In genomic region chr16:30092373-30093010, GRCh38 we compare ENCODE assay signal across 8 cellular contexts. TPM values are rescaled to one million over a fixed set of nuclear protein-coding genes. Genes with fewer than 3 reads are reported as not detected.
DNase-seq lines count a peak whose midpoint lies in the region; ATAC-seq and TF ChIP-seq lines count a peak whose summit lies in the region.

No MANE protein-coding gene starts in this region.

- intact Hi-C loops in left lung (cut with DNase I), result no loop called here

- TF ChIP-seq POLR2A in GM15510 (IDR thresholded peaks at IDR 0.05; ENCODE audit: borderline replicate concordance, extremely low read depth, insufficient read length), result peak; percentile 40

- H3K36me3 ChIP-seq in left lung, result peaks cover 0 to 14% of the 10 kb centered on the region in 2 donors

- peaks cover 28 to 76% of the 10 kb centered on the region in 2 donors for H3K4me1 ChIP-seq in left lung

- no peaks in the 10 kb centered on the region for H3K27me3 ChIP-seq in left lung

- H3K27ac ChIP-seq in 22Rv1 (peak overlapping the region; percentile 75), coronary artery (peak overlapping the region; percentile 36 to 91), left lung (peak overlapping the region; percentile 89 to 95)

- H3K4me3 ChIP-seq in coronary artery (peak overlapping the region; percentile 72), left lung (peak overlapping the region; percentile 49 to 52)

- peaks cover 4 to 12% of the 10 kb centered on the region in 2 donors for H3K9me3 ChIP-seq in left lung

- DNase-seq in NCI-H2171 treated with DMSO at 0.1 percent for 48 hours (lab: John Stamatoyannopoulos, UW) (peak; percentile 59), coronary artery (ENCODE audit: low spot score) (no peak), left lung (peak; percentile 92 to 95)
- DNase-seq in activated CD4-positive, CD25-positive, alpha-beta regulatory T cell (lab: John Stamatoyannopoulos, UW), result peak; percentile 30 to 50 (median 41)
- DNase-seq in stimulated activated CD4-positive, alpha-beta T cell treated with anti-CD3 and anti-CD28 coated beads, Interleukin-2, amount 100 ng/mL, for 24 hours, result peak; percentile 67 to 80

- ATAC-seq in HG02970 (IDR thresholded peaks at IDR 0.05; ENCODE audit: low FRiP score, unreplicated experiment), result peak; percentile 33
- peak; percentile 71 for ATAC-seq in left lung

- TF ChIP-seq CTCF in 22Rv1 (IDR thresholded peaks at IDR 0.05), result peak; percentile 84
- TF ChIP-seq CTCF in coronary artery (IDR thresholded peaks at IDR 0.05), result peak; percentile 4
- TF ChIP-seq CTCF in left lung (IDR thresholded peaks at IDR 0.05), result peak; percentile 43 to 81

RNA-seq across cellular contexts. Expression of gene TBX6, which starts 0.8 kb away (rescaled TPM):
- 1 to 10 TPM; 1.6 TPM for total RNA-seq in left lung

RNA-seq across cellular contexts. Expression of gene YPEL3, which starts 3.5 kb away (rescaled TPM):
- 10 to 100 TPM; 57.5 to 79.5 TPM for total RNA-seq in left lung

RNA-seq across cellular contexts. Expression of gene PPP4C, which starts 16.7 kb away (rescaled TPM):
- total RNA-seq in left lung, result 10 to 100 TPM; 82.5 to 89.8 TPM

RNA-seq across cellular contexts. Expression of gene GDPD3, which starts 20.8 kb away (rescaled TPM):
- 1 to 10 TPM; 5.6 to 9.0 TPM for total RNA-seq in left lung

RNA-seq across cellular contexts. Expression of gene ALDOA, which starts 26.9 kb away (rescaled TPM):
- total RNA-seq in left lung, result 1,000 to 10,000 TPM in 1 of 2 donors, 100 to 1,000 TPM in 1; 710 to 1,105 TPM

Comparison
In these comparisons a context has a peak if more than half of its experiments do, and no peak if none do; other contexts are left out.
1. CTCF ChIP-seq: peak in every context shown above with its lines; median percentile 84 in 22Rv1; 62 in left lung; 4 in coronary artery.